8 cellular contexts compared by ENCODE assay signal in the genomic region with DNA sequence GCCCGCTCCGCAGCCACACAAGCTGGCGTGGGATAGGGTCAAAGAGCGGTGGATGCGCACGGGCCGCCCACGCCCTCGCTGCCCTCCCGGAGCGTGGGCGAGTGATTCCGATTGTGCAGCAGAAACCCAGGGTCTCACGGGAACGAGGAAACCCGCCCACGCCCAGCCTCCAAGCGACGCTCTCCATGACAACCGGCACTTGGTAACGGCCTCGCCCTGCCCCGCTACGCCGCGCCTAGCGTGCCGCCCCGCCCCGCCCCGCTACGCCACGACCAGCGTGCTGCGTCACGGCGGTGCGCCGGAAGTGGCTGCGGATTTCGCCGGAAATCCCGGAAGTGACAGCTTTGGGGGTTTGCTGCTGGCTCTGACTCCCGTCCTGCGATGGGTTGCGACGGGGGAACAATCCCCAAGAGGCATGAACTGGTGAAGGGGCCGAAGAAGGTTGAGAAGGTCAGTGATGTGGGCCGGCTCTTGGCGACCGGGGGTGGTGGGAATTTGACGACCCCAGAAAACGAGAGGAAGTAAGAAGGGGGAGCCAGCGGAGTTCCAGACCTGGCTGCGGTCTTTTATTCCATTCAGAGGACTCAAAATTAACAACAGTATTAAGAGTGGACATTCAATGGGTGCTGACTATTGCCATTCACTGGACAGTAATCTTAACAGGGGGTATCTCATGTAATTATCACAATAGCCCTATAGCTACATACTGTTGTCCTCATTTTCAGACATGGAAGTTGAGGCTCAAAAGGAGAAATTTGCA. TPM values are rescaled to one million over a fixed set of nuclear protein-coding genes. Genes with fewer than 3 reads are reported as not detected.
DNase-seq lines count a peak whose midpoint lies in the region; ATAC-seq and TF ChIP-seq lines count a peak whose summit lies in the region.

A gene with protein sequence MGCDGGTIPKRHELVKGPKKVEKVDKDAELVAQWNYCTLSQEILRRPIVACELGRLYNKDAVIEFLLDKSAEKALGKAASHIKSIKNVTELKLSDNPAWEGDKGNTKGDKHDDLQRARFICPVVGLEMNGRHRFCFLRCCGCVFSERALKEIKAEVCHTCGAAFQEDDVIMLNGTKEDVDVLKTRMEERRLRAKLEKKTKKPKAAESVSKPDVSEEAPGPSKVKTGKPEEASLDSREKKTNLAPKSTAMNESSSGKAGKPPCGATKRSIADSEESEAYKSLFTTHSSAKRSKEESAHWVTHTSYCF (plus strand): TSS at position 311 of the 760 bp plus-strand sequence. CDS start 71 bp downstream, at position 382.

- 0% methylated on average over 54 to 55 of the region's 55 CpGs for WGBS in adipose tissue, 3 donors
- 0 to 1% (median 0%) methylated on average over 27 to 55 of the region's 55 CpGs for WGBS in heart left ventricle, 4 donors
- WGBS in transverse colon (ENCODE audit: low coverage in 1 of 2), 2 donors, result 0% methylated on average over 6 to 50 of the region's 55 CpGs

- POLR2A ChIA-PET in T-cell (lab: Charles Lee), result interaction anchor here (0.6 to 1.6 kb wide), 4 partner anchors 55 to 74 kb away, joined by 3 to 10 read pairs (median 5); a partner anchor contains a TSS

- H3K27ac ChIP-seq in adipose tissue (ENCODE audit: low read depth, low read length) (peak within 1 kb of the TSS; percentile 88), heart left ventricle (peak within 1 kb of the TSS; percentile 38 to 91 (median 82)), transverse colon (peak within 1 kb of the TSS; percentile 80 to 87 (median 87))

- intact Hi-C loops in heart left ventricle (cut with DNase I) (loop anchor here in 8 of 10 donors (1.0 to 5.0 kb wide), 6 partner anchors 62 to 76 kb away; a partner anchor contains a TSS), transverse colon (cut with DNase I; ENCODE audit: low total_unique reads) (no loop called here)

- H3K9me3 Mint-ChIP-seq in T-cell, result no peaks in the 10 kb centered on the region

- H3K36me3 ChIP-seq in heart left ventricle (peaks cover 0 to 29% (median 9%) of the 10 kb centered on the region in 9 donors), transverse colon (peaks cover 0 to 6% (median 2%) of the 10 kb centered on the region in 4 donors)

- no peaks in the 10 kb centered on the region for H3K27me3 ChIP-seq in heart left ventricle
- H3K27me3 ChIP-seq in transverse colon, result no peaks in the 10 kb centered on the region

- peak within 1 kb of the TSS; percentile 98 to 100 (median 99) for H3K4me3 Mint-ChIP-seq in T-cell

- peak within 1 kb of the TSS; percentile 98 to 99 for H3K27ac Mint-ChIP-seq in T-cell

- H3K4me1 ChIP-seq in heart left ventricle, result peaks cover 0 to 48% (median 21%) of the 10 kb centered on the region in 12 donors
- H3K4me1 ChIP-seq in transverse colon, result peaks cover 10 to 20% (median 10%) of the 10 kb centered on the region in 4 donors

- no peak for TF ChIP-seq EP300 in transverse colon (IDR thresholded peaks at IDR 0.05; ENCODE audit: low read depth)

- TF ChIP-seq CTCF in GM13976 (IDR thresholded peaks at IDR 0.05; ENCODE audit: borderline replicate concordance, control extremely low read depth, extremely low read depth, insufficient read depth, missing control alignments) (no peak), heart left ventricle (IDR thresholded peaks at IDR 0.05) (no peak), transverse colon (IDR thresholded peaks at IDR 0.05) (no peak)

- H3K4me3 ChIP-seq in heart left ventricle (peak within 1 kb of the TSS; percentile 46 to 94 (median 84)), transverse colon (peak within 1 kb of the TSS; percentile 63 to 76 (median 68))

- no peaks in the 10 kb centered on the region for H3K27me3 Mint-ChIP-seq in T-cell

- in situ Hi-C loops in GM13976 (cut with MboI; ENCODE audit: low sequenced_read_pairs, unreplicated experiment), result no loop called here
- in situ Hi-C loops in transverse colon (cut with MboI; ENCODE audit: low pct_ligation_motif_present in 1 of 4, low pct_unique_long_range_greater_than_20kb in 1 of 4, low sequenced_read_pairs in 3 of 4), result loop anchor here in 1 of 4 donors (10.0 kb wide), 1 partner anchor 64 kb away; no protein-coding TSS in a partner anchor

- H3K9me3 ChIP-seq in heart left ventricle (no peaks in the 10 kb centered on the region), transverse colon (no peaks in the 10 kb centered on the region)

- peaks cover 43 to 58% (median 43%) of the 10 kb centered on the region in 3 donors for H3K4me1 Mint-ChIP-seq in T-cell

- DNase-seq in GM13976 (ENCODE audit: low spot score), result peak; percentile 97
- peak; percentile 91 for DNase-seq in NCI-H1436 (lab: John Stamatoyannopoulos, UW)
- peak; percentile 83 to 98 (median 93) for DNase-seq in T-cell
- DNase-seq in heart left ventricle, result peak; percentile 94 to 97 (median 96)
- peak; percentile 88 for DNase-seq in pons (ENCODE audit: low spot score)
- peak; percentile 96 for DNase-seq in transverse colon

- peaks cover 9% of the 10 kb centered on the region for H3K36me3 Mint-ChIP-seq in T-cell

- CTCF ChIA-PET in T-cell (lab: Charles Lee), result interaction anchor here in 1 of 2 donors (0.6 to 2.2 kb wide), 5 partner anchors 27 to 76 kb away, joined by 3 to 11 read pairs (median 3); a partner anchor contains a TSS

- TF ChIP-seq POLR2A in heart left ventricle (IDR thresholded peaks at IDR 0.05), result peak in 1 of 2 donors; percentile 50
- peak; percentile 70 for TF ChIP-seq POLR2A in transverse colon (IDR thresholded peaks at IDR 0.05)

- ATAC-seq in HG02840 (IDR thresholded peaks at IDR 0.05; ENCODE audit: low FRiP score, unreplicated experiment), result peak; percentile 97
- ATAC-seq in T-cell (replicated peaks in 1 of 4), result peak; percentile 98 to 100 (median 99)
- ATAC-seq in heart left ventricle, result peak; percentile 97 to 100 (median 100)

RNA-seq across cellular contexts. Expression of the gene that starts here (rescaled TPM):
- total RNA-seq in T-cell (10 to 100 TPM; 55.8 to 69.7 (median 64.8) TPM), heart left ventricle (100 to 1,000 TPM in 1 of 9 donors, 10 to 100 TPM in 8; 61.9 to 101 (median 86.2) TPM), transverse colon (100 to 1,000 TPM in 1 of 4 donors, 10 to 100 TPM in 3; 49.5 to 130 (median 50.5) TPM)
- polyA plus RNA-seq in adipose tissue (10 to 100 TPM; 38.4 to 90.2 (median 74.3) TPM), heart left ventricle (100 to 1,000 TPM in 1 of 2 donors, 10 to 100 TPM in 1; 50.7 to 114 TPM)

Comparison
In these comparisons a context has a peak if more than half of its experiments do, and no peak if none do; other contexts are left out.
1. Peak in every context shown above with its lines: DNase-seq, ATAC-seq, H3K4me3 ChIP-seq and H3K27ac ChIP-seq.